Comparison of ENCODE assay signal across 26 cellular contexts in genomic region chr14:31085027-31085426, GRCh38.
"Had no signal": no experiment of that assay in that cellular context is flagged by ENCODE, and none has a peak within 500 bp of the region (broad histone marks: within the 10 kb centered on the region; RNA-seq: fewer than 3 reads in every experiment).

No MANE protein-coding gene starts in this region.

- H3K36me3 ChIP-seq: cardiac muscle cell, MG63 had no signal

- H3K9me3 Mint-ChIP-seq: activated CD4-positive, alpha-beta T cell treated with anti-CD3 and anti-CD28 coated beads, Interleukin-2, amount 10 ng/mL, durations not matched to agents 7 days and 5 days; activated naive CD4-positive, alpha-beta T cell treated with anti-CD3 and anti-CD28 coated beads, Interleukin-2, amount 50 U/mL, for 24 hours; activated naive CD8-positive, alpha-beta T cell treated with anti-CD3 and anti-CD28 coated beads, Interleukin-2, amount 10 ng/mL, durations not matched to agents 7 days and 5 days; activated T-cell treated with anti-CD3 and anti-CD28 coated beads, Interleukin-2, amount 50 U/mL, for 24 hours; activated T-helper 2 cell treated with anti-CD3 and anti-CD28 coated beads, Interferon-gamma antibody, Interleukin-2, Interleukin-4, amounts not matched to agents 10 μg/mL and 5 μg/mL and 100 μg/mL, durations not matched to agents 14 hours and 24 hours and 36 hours; central memory CD8-positive, alpha-beta T cell; WTC11 had no signal

- H3K27ac ChIP-seq: ascending aorta, PC-9 had no signal

- H3K4me2 ChIP-seq: PC-9 had no signal

- H3K4me3 ChIP-seq: ascending aorta, cardiac muscle cell, MG63, PC-9 had no signal

- H3K27me3 Mint-ChIP-seq: activated CD4-positive, alpha-beta T cell treated with anti-CD3 and anti-CD28 coated beads for 36 hours; activated CD4-positive, alpha-beta T cell treated with anti-CD3 and anti-CD28 coated beads, Interleukin-2, amount 10 ng/mL, durations not matched to agents 7 days and 5 days; activated naive CD4-positive, alpha-beta T cell treated with anti-CD3 and anti-CD28 coated beads, Interleukin-2, amount 50 U/mL, for 24 hours; activated naive CD8-positive, alpha-beta T cell treated with anti-CD3 and anti-CD28 coated beads, Interleukin-2, amount 10 ng/mL, durations not matched to agents 7 days and 5 days; activated T-cell treated with anti-CD3 and anti-CD28 coated beads, Interleukin-2, amount 50 U/mL, for 24 hours; central memory CD8-positive, alpha-beta T cell had no signal

- DNase-seq: activated CD4-positive, alpha-beta T cell treated with anti-CD3 and anti-CD28 coated beads for 36 hours; activated CD4-positive, alpha-beta T cell treated with anti-CD3 and anti-CD28 coated beads, Interleukin-2, amount 10 ng/mL, durations not matched to agents 7 days and 5 days; activated CD4-positive, alpha-beta T cell treated with anti-CD3 and anti-CD28 coated beads, Interleukin-2, amount 50 U/mL, for 48 hours; activated CD8-positive, alpha-beta T cell treated with anti-CD3 and anti-CD28 coated beads, Interleukin-2, amount 10 ng/mL, durations not matched to agents 7 days and 5 days; activated gamma-delta T cell; activated naive CD4-positive, alpha-beta T cell treated with Interleukin-2 at 50 U/mL for 16 hours; activated naive CD8-positive, alpha-beta T cell treated with anti-CD3 and anti-CD28 coated beads, Interleukin-2, amount 10 ng/mL, durations not matched to agents 7 days and 5 days; activated T-cell treated with anti-CD3 and anti-CD28 coated beads, Interleukin-2, amount 50 U/mL, for 24 hours; amygdala; Kasumi-1; MG63; NCI-H1048; NCI-H1105 treated with DMSO at 0.1 percent for 48 hours; NCI-H1694 treated with DMSO at 0.1 percent for 48 hours; NCI-H2029; NCI-H345; NCI-H524 treated with DMSO at 0.1 percent for 48 hours; PC-9; Right ventricle myocardium superior had no signal

- H3K4me1 Mint-ChIP-seq: activated CD4-positive, alpha-beta T cell treated with anti-CD3 and anti-CD28 coated beads for 36 hours; activated CD4-positive, alpha-beta T cell treated with anti-CD3 and anti-CD28 coated beads, Interleukin-2, amount 10 ng/mL, durations not matched to agents 7 days and 5 days; activated naive CD4-positive, alpha-beta T cell treated with anti-CD3 and anti-CD28 coated beads, Interleukin-2, amount 50 U/mL, for 24 hours; activated naive CD8-positive, alpha-beta T cell treated with anti-CD3 and anti-CD28 coated beads, Interleukin-2, amount 10 ng/mL, durations not matched to agents 7 days and 5 days; central memory CD8-positive, alpha-beta T cell; WTC11 had no signal

- ATAC-seq: activated CD4-positive, alpha-beta T cell treated with anti-CD3 and anti-CD28 coated beads for 36 hours; activated CD4-positive, CD25-positive, alpha-beta regulatory T cell treated with anti-CD3 and anti-CD28 coated beads, Interleukin-2, amount 50 U/mL, for 24 hours; activated CD8-positive, alpha-beta T cell treated with anti-CD3 and anti-CD28 coated beads, Interleukin-2, amount 10 ng/mL, durations not matched to agents 7 days and 5 days had no signal

- H3K27me3 ChIP-seq: ascending aorta, cardiac muscle cell, MG63 had no signal

- H3K4me3 Mint-ChIP-seq: activated CD4-positive, alpha-beta T cell treated with anti-CD3 and anti-CD28 coated beads for 36 hours; activated CD4-positive, alpha-beta T cell treated with anti-CD3 and anti-CD28 coated beads, Interleukin-2, amount 10 ng/mL, durations not matched to agents 7 days and 5 days; activated CD8-positive, alpha-beta T cell treated with anti-CD3 and anti-CD28 coated beads, Interleukin-2, amount 10 ng/mL, durations not matched to agents 7 days and 5 days; activated naive CD4-positive, alpha-beta T cell treated with anti-CD3 and anti-CD28 coated beads, Interleukin-2, amount 50 U/mL, for 24 hours; activated naive CD8-positive, alpha-beta T cell treated with anti-CD3 and anti-CD28 coated beads, Interleukin-2, amount 10 ng/mL, durations not matched to agents 7 days and 5 days; activated T-cell treated with anti-CD3 and anti-CD28 coated beads, Interleukin-2, amount 50 U/mL, for 24 hours; central memory CD8-positive, alpha-beta T cell; WTC11 had no signal

- H3K9me3 ChIP-seq: ascending aorta, MG63 had no signal

- H3K36me3 Mint-ChIP-seq: activated naive CD8-positive, alpha-beta T cell treated with anti-CD3 and anti-CD28 coated beads, Interleukin-2, amount 10 ng/mL, durations not matched to agents 7 days and 5 days; WTC11 had no signal

- H3K27ac Mint-ChIP-seq: activated CD4-positive, alpha-beta T cell treated with anti-CD3 and anti-CD28 coated beads for 36 hours; activated CD4-positive, alpha-beta T cell treated with anti-CD3 and anti-CD28 coated beads, Interleukin-2, amount 10 ng/mL, durations not matched to agents 7 days and 5 days; activated CD8-positive, alpha-beta T cell treated with anti-CD3 and anti-CD28 coated beads, Interleukin-2, amount 10 ng/mL, durations not matched to agents 7 days and 5 days; activated naive CD4-positive, alpha-beta T cell treated with anti-CD3 and anti-CD28 coated beads, Interleukin-2, amount 50 U/mL, for 24 hours; activated naive CD8-positive, alpha-beta T cell treated with anti-CD3 and anti-CD28 coated beads, Interleukin-2, amount 10 ng/mL, durations not matched to agents 7 days and 5 days; activated T-cell treated with anti-CD3 and anti-CD28 coated beads, Interleukin-2, amount 50 U/mL, for 24 hours; activated T-helper 2 cell treated with anti-CD3 and anti-CD28 coated beads, Interferon-gamma antibody, Interleukin-2, Interleukin-4, amounts not matched to agents 10 μg/mL and 5 μg/mL and 100 μg/mL, durations not matched to agents 14 hours and 24 hours and 36 hours; WTC11 had no signal
